In the genomic region with DNA sequence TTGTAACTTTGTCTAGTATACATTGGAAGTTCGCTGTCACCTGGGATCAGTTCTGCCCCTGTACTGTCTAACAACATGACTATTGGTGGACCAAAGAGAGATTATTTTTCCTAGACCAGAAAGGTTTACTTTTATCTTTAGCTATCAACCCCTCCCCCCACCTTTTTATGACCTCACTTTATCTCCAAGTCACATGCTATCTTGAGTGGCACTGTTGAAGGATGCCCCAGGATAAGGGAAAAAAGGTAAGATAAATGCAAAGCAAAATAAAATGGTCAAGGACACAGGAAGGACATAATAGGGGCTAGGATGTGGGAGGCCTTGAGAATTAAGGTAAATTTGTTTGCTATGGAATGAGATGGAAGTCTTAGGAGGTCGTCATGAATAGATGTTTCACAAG, we compare ENCODE assay signal across 12 cellular contexts. TPM values are rescaled to one million over a fixed set of nuclear protein-coding genes. Genes with fewer than 3 reads are reported as not detected.
DNase-seq lines count a peak whose midpoint lies in the region; ATAC-seq and TF ChIP-seq lines count a peak whose summit lies in the region.
"Had no signal": no experiment of that assay in that cellular context is flagged by ENCODE, and none has a peak within 500 bp of the region (broad histone marks: within the 10 kb centered on the region; RNA-seq: fewer than 3 reads in every experiment).

No MANE protein-coding gene starts in this region.

- peak overlapping the region; percentile 18 for H3K27ac Mint-ChIP-seq in T-helper 1 cell treated with Interleukin-12 subunit alpha and Interleukin-12 subunit beta and Interleukin-4 antibody, amounts not matched to agents 30 μg/mL and 1 μg/mL, for 36 hours
- no peak overlapping the region for H3K27ac Mint-ChIP-seq in endodermal cell

- TF ChIP-seq CTCF in endodermal cell (conservative IDR thresholded peaks at IDR 0.05) (no peak), heart left ventricle (IDR thresholded peaks at IDR 0.05) (no peak)

- WGBS in endodermal cell (ENCODE audit: insufficient coverage in 1 of 2, insufficient read length in 1 of 2), 2 experiments, result 76 to 92% methylated on average over 2 of the region's 2 CpGs
- WGBS in heart left ventricle, 4 donors, result 78 to 84% (median 82%) methylated on average over 2 of the region's 2 CpGs

- ATAC-seq in GM19035 (IDR thresholded peaks at IDR 0.05; ENCODE audit: unreplicated experiment), result no peak
- no peak for ATAC-seq in heart left ventricle
- ATAC-seq in GM19452 (IDR thresholded peaks at IDR 0.05; ENCODE audit: unreplicated experiment), result no peak

- DNase-seq in T-helper 1 cell (no peak), OCI-M1 (lab: John Stamatoyannopoulos, UW) (peak; percentile 27), endodermal cell (no peak), heart left ventricle (no peak)
- DNase-seq: ACHN; activated CD4-positive, alpha-beta T cell treated with anti-CD3 and anti-CD28 coated beads for 4 hours; NCI-H146; testis had no signal

- H3K36me3 ChIP-seq in endodermal cell (ENCODE audit: control insufficient read depth, insufficient read depth, low read length), result peaks cover 21% of the 10 kb centered on the region
- H3K36me3 ChIP-seq in skeletal muscle satellite cell (ENCODE audit: insufficient read depth, low read length), result peaks cover 11% of the 10 kb centered on the region
- peaks cover 0 to 22% (median 19%) of the 10 kb centered on the region in 9 donors for H3K36me3 ChIP-seq in heart left ventricle

- no peak overlapping the region for H3K27ac ChIP-seq in endodermal cell (ENCODE audit: low read depth, low read length)
- peak overlapping the region in 3 of 12 donors; percentile 71 to 91 (median 83) for H3K27ac ChIP-seq in heart left ventricle

- H3K4me1 ChIP-seq in endodermal cell (ENCODE audit: control insufficient read depth, insufficient read depth, low read length) (peaks cover 23% of the 10 kb centered on the region), skeletal muscle satellite cell (ENCODE audit: control insufficient read depth, insufficient read depth, low read length) (peaks cover 25% of the 10 kb centered on the region), heart left ventricle (peaks cover 6 to 69% (median 30%) of the 10 kb centered on the region in 12 donors)

- no peaks in the 10 kb centered on the region for H3K9me3 ChIP-seq in endodermal cell (ENCODE audit: control insufficient read depth, low read length)
- H3K9me3 ChIP-seq in skeletal muscle satellite cell (replicated peaks; ENCODE audit: low read length), result no peaks in the 10 kb centered on the region
- H3K9me3 ChIP-seq in heart left ventricle, result no peaks in the 10 kb centered on the region
- H3K9me3 ChIP-seq: testis had no signal

- no peaks in the 10 kb centered on the region for H3K27me3 Mint-ChIP-seq in T-helper 1 cell treated with Interleukin-12 subunit alpha and Interleukin-12 subunit beta and Interleukin-4 antibody, amounts not matched to agents 30 μg/mL and 1 μg/mL, for 36 hours (ENCODE audit: low read depth)
- H3K27me3 Mint-ChIP-seq in endodermal cell (ENCODE audit: insufficient read depth), result no peaks in the 10 kb centered on the region

- intact Hi-C loops in heart left ventricle (cut with DNase I), result loop anchor here in 1 of 10 donors (5.0 kb wide), 1 partner anchor 957 kb away; a partner anchor contains a TSS

- H3K9ac ChIP-seq in endodermal cell (ENCODE audit: extremely low read depth, low read length, poor library complexity, severe bottlenecking) (no peak overlapping the region), skeletal muscle satellite cell (ENCODE audit: low read depth, low read length) (no peak overlapping the region)

- H3K9me3 Mint-ChIP-seq in T-helper 1 cell treated with Interleukin-12 subunit alpha and Interleukin-12 subunit beta and Interleukin-4 antibody, amounts not matched to agents 30 μg/mL and 1 μg/mL, for 36 hours, result no peaks in the 10 kb centered on the region
- H3K9me3 Mint-ChIP-seq in endodermal cell, result no peaks in the 10 kb centered on the region

- no peak for TF ChIP-seq POLR2A in heart left ventricle (IDR thresholded peaks at IDR 0.05)

- peaks cover 35% of the 10 kb centered on the region for H3K4me1 Mint-ChIP-seq in T-helper 1 cell treated with Interleukin-12 subunit alpha and Interleukin-12 subunit beta and Interleukin-4 antibody, amounts not matched to agents 30 μg/mL and 1 μg/mL, for 36 hours (ENCODE audit: low read depth)
- H3K4me1 Mint-ChIP-seq in endodermal cell, result peaks cover 57% of the 10 kb centered on the region

- H3K27me3 ChIP-seq in endodermal cell (ENCODE audit: control insufficient read depth, insufficient read depth, low read length, poor library complexity, severe bottlenecking), result no peaks in the 10 kb centered on the region
- H3K27me3 ChIP-seq in skeletal muscle satellite cell (ENCODE audit: control insufficient read depth, insufficient read depth, low read length), result no peaks in the 10 kb centered on the region
- no peaks in the 10 kb centered on the region for H3K27me3 ChIP-seq in heart left ventricle
- H3K27me3 ChIP-seq: testis had no signal

- H3K4me3 Mint-ChIP-seq in T-helper 1 cell treated with Interleukin-12 subunit alpha and Interleukin-12 subunit beta and Interleukin-4 antibody, amounts not matched to agents 30 μg/mL and 1 μg/mL, for 36 hours, result peak overlapping the region; percentile 85
- H3K4me3 Mint-ChIP-seq in endodermal cell, result peak overlapping the region; percentile 78

- peak overlapping the region; percentile 25 for H3K4me3 ChIP-seq in endodermal cell (ENCODE audit: low read length)
- no peak overlapping the region for H3K4me3 ChIP-seq in skeletal muscle satellite cell (ENCODE audit: low read length)
- H3K4me3 ChIP-seq in heart left ventricle, result no peak overlapping the region

- H3K36me3 Mint-ChIP-seq in T-helper 1 cell treated with Interleukin-12 subunit alpha and Interleukin-12 subunit beta and Interleukin-4 antibody, amounts not matched to agents 30 μg/mL and 1 μg/mL, for 36 hours (ENCODE audit: low read depth), result peaks cover 20% of the 10 kb centered on the region
- H3K36me3 Mint-ChIP-seq in endodermal cell (ENCODE audit: low read depth), result peaks cover 19% of the 10 kb centered on the region

- peak overlapping the region; percentile 88 for H3K4me2 ChIP-seq in skeletal muscle satellite cell (ENCODE audit: low read length)

RNA-seq across cellular contexts. Expression of a gene that starts 1.0 kb away (rescaled TPM):
- total RNA-seq in endodermal cell (10 to 100 TPM; 52.3 to 54.8 TPM), heart left ventricle (10 to 100 TPM; 12.2 to 24.5 (median 17.2) TPM)
- 35.4 TPM for polyA plus RNA-seq in endodermal cell (2013, experiment 1 of 2)
- 33.2 TPM for polyA plus RNA-seq in endodermal cell (2013, experiment 2 of 2)
- total RNA-seq in skeletal muscle satellite cell (2012; rRNA removed), result 14.4 and 15.0 TPM in 2 replicates
- 10 to 100 TPM in 1 of 2 donors, 1 to 10 TPM in 1; 5.8 to 13.4 TPM for polyA plus RNA-seq in heart left ventricle
